8 cellular contexts compared by ENCODE assay signal in the genomic region with DNA sequence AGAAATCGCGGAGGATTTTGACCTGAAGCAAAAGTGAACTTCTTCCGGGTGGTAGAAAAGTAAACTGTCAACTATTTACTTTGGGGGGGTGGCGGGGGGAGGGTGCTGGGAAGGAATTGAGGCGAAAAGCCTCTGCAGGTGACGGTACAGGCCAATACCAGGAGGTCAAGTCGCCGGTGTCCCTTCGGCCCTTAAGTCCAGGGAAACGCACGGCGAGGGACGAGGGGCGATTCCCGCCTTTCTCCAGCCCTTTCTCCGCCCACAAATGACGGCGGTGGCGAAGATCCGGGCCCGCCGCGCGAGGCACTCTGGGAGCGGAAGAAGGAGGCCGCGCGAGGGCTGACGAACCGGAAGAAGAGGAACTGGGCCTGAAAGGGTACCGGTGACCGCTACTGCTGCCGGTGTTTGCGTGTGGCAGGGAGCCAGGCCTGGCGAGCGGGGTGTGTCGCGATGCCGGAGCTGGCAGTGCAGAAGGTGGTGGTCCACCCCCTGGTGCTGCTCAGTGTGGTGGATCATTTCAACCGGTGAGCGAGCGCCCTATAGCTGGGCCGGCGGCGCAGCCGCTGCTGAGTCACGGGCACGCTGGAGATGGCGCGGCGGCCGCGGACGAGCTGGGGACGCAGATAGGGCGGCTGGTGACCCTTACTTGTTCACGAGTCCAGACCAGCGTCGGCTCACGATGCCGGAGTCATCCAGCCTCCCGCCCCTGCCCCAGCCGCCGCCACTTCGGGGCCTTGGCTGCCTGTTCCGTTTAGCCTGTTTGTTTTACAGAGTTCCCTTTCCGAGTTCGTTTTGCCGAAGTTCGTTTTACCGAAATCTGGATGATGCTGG. TPM values are rescaled to one million over a fixed set of nuclear protein-coding genes. Genes with fewer than 3 reads are reported as not detected.
DNase-seq lines count a peak whose midpoint lies in the region; ATAC-seq lines count a peak whose summit lies in the region.

A gene (plus strand): TSS at position 350 of the 831 bp plus-strand sequence. CDS start 101 bp downstream, at position 451.

- peak within 1 kb of the TSS; percentile 96 for H3K27ac ChIP-seq in BLaER1

- ATAC-seq in GM19324 (IDR thresholded peaks at IDR 0.05; ENCODE audit: low FRiP score, unreplicated experiment) (peak; percentile 96), HG03460 (IDR thresholded peaks at IDR 0.05; ENCODE audit: unreplicated experiment) (peak; percentile 95), left colon (peak; percentile 93)

- DNase-seq in NCI-H526 treated with DMSO at 0.1 percent for 48 hours (lab: John Stamatoyannopoulos, UW): peak; percentile 67
- DNase-seq in activated CD4-positive, alpha-beta T cell treated with anti-CD3 and anti-CD28 coated beads, Interleukin-2, amount 10 ng/mL, durations not matched to agents 7 days and 5 days: peak; percentile 92
- peak; percentile 46 for DNase-seq in cortex of kidney (lab: John Stamatoyannopoulos, UW)
- peak; percentile 91 to 95 for DNase-seq in left colon
- peak; percentile 71 to 81 for DNase-seq in stimulated activated CD4-positive, alpha-beta T cell treated with anti-CD3 and anti-CD28 coated beads, Interleukin-1b, Interleukin-23, amount 100 ng/mL, for 4 hours (ENCODE audit: low read depth in 2 of 2)

- H3K9me3 ChIP-seq in BLaER1: peaks cover 6% of the 10 kb centered on the region

- peaks cover 34% of the 10 kb centered on the region for H3K36me3 ChIP-seq in BLaER1

- no peaks in the 10 kb centered on the region for H3K27me3 ChIP-seq in BLaER1

- H3K4me3 ChIP-seq in BLaER1: peak within 1 kb of the TSS; percentile 92

- intact Hi-C loops in left colon (cut with DNase I, micrococcal nuclease): no loop called here

- CTCF ChIA-PET in activated CD4-positive, alpha-beta T cell treated with anti-CD3 and anti-CD28 coated beads, Interleukin-2, amount 10 ng/mL, durations not matched to agents 7 days and 5 days (lab: Charles Lee): interaction anchor here (0.8 to 1.8 kb wide), 3 partner anchors 8 to 399 kb away, joined by 3 to 4 read pairs (median 3); no protein-coding TSS in a partner anchor

- peaks cover 36% of the 10 kb centered on the region for H4K20me1 ChIP-seq in BLaER1

- no peaks in the 10 kb centered on the region for H3K27me3 Mint-ChIP-seq in activated CD4-positive, alpha-beta T cell treated with anti-CD3 and anti-CD28 coated beads, Interleukin-2, amount 10 ng/mL, durations not matched to agents 7 days and 5 days

- H3K4me3 Mint-ChIP-seq in activated CD4-positive, alpha-beta T cell treated with anti-CD3 and anti-CD28 coated beads, Interleukin-2, amount 10 ng/mL, durations not matched to agents 7 days and 5 days: peak within 1 kb of the TSS; percentile 91

- peaks cover 28% of the 10 kb centered on the region for H3K36me3 Mint-ChIP-seq in activated CD4-positive, alpha-beta T cell treated with anti-CD3 and anti-CD28 coated beads, Interleukin-2, amount 10 ng/mL, durations not matched to agents 7 days and 5 days (ENCODE audit: low read depth)

- H3K4me2 ChIP-seq in BLaER1: peak within 1 kb of the TSS; percentile 97

- peak within 1 kb of the TSS; percentile 98 for H3K27ac Mint-ChIP-seq in activated CD4-positive, alpha-beta T cell treated with anti-CD3 and anti-CD28 coated beads, Interleukin-2, amount 10 ng/mL, durations not matched to agents 7 days and 5 days

- peaks cover 31% of the 10 kb centered on the region for H3K4me1 ChIP-seq in BLaER1

- peak within 1 kb of the TSS; percentile 95 for H3K9ac ChIP-seq in BLaER1

- H3K9me3 Mint-ChIP-seq in activated CD4-positive, alpha-beta T cell treated with anti-CD3 and anti-CD28 coated beads, Interleukin-2, amount 10 ng/mL, durations not matched to agents 7 days and 5 days: peaks cover 4% of the 10 kb centered on the region

- POLR2A ChIA-PET in activated CD4-positive, alpha-beta T cell treated with anti-CD3 and anti-CD28 coated beads, Interleukin-2, amount 10 ng/mL, durations not matched to agents 7 days and 5 days (lab: Charles Lee): no interaction called here

- peaks cover 34% of the 10 kb centered on the region for H3K4me1 Mint-ChIP-seq in activated CD4-positive, alpha-beta T cell treated with anti-CD3 and anti-CD28 coated beads, Interleukin-2, amount 10 ng/mL, durations not matched to agents 7 days and 5 days

RNA-seq across cellular contexts. Expression of the gene that starts here (rescaled TPM):
- 10 to 100 TPM; 91.8 to 99.0 TPM for total RNA-seq in activated CD4-positive, alpha-beta T cell treated with anti-CD3 and anti-CD28 coated beads, Interleukin-2, amount 10 ng/mL, durations not matched to agents 7 days and 5 days
- 10 to 100 TPM; 64.8 to 90.4 TPM for total RNA-seq in left colon

Comparison
In these comparisons a context has a peak if more than half of its experiments do, and no peak if none do; other contexts are left out.
1. Peak in every context shown above with its lines: DNase-seq, ATAC-seq, H3K4me3 ChIP-seq and H3K27ac ChIP-seq.